8 cellular contexts compared by ENCODE assay signal in the genomic region with DNA sequence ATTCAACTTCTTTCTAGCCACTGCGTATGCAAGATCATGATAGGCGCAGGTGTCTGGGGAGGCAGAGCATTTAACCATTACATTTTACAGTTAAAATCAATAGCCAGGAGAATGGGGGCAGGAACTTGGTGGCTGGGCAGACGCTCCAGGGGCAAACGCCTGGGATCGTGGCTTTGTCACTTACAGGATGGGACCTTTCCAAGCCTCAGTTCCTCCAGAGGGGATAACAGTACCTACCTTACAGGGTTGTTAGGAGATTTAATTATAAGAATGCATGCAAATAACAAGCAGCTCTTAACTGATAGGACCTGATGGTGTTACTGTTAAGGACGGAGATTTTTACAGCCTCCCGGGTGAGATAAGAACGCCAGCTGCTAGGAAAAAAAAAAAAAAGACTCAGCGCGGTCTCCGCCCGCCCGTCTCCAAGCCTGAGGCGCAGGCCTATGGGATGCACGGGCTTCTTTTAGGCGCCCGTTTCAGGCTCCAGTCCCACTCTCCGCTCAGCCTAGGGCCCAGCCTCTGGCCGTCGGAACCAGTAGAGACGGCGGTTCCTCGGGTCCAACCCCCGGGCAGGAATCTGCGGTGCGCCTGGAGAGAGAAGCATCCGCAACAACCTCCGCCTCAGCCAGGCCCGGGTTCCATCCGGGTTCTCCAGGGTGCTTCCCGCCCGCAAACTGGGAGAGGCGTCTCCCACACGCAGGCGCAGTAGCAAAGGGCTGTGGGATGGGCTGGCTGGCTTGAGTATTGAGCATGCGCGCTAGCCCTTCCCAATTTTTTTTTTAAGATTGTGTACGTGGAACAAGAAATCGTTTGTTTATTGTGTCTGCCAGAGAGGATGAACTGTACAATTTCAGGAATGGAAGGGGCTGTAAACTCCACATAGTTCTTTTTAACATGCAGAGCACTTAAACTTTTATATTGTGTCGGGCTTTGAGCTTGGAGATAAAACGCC. TPM values are rescaled to one million over a fixed set of nuclear protein-coding genes. Genes with fewer than 3 reads are reported as not detected.
DNase-seq lines count a peak whose midpoint lies in the region; ATAC-seq, FAIRE-seq and TF ChIP-seq lines count a peak whose summit lies in the region.

A gene (minus strand): TSS at position 653 of the 952 bp plus-strand sequence. CDS start 4,564 bp downstream, outside the sequence.

- H3K4me3 ChIP-seq in A673 (ENCODE audit: low read depth, low read length, poor library complexity, severe bottlenecking) = peak within 1 kb of the TSS; percentile 67
- peak within 1 kb of the TSS; percentile 84 for H3K4me3 ChIP-seq in brain microvascular endothelial cell (ENCODE audit: low read depth, low read length)
- H3K4me3 ChIP-seq in iPS-18a (ENCODE audit: low read length) = peak within 1 kb of the TSS; percentile 93
- peak within 1 kb of the TSS; percentile 76 for H3K4me3 ChIP-seq in skeletal muscle cell (ENCODE audit: low read depth, low read length)

- TF ChIP-seq CTCF in A673 (conservative IDR thresholded peaks at IDR 0.05; ENCODE audit: low read depth, low read length) (no peak), brain microvascular endothelial cell (IDR thresholded peaks at IDR 0.05; ENCODE audit: low read depth, low read length, missing control alignments) (no peak)

- DNase-seq in A673 (ENCODE audit: low spot score) (peak; percentile 95), NCI-H2107 treated with DMSO at 0.1 percent for 48 hours (lab: John Stamatoyannopoulos, UW; ENCODE audit: unreplicated experiment) (peak; percentile 82), brain microvascular endothelial cell (peak; percentile 89), skeletal muscle cell (ENCODE audit: low read depth) (peak; percentile 84)

- intact Hi-C loops in A673 (cut with micrococcal nuclease; ENCODE audit: unreplicated experiment) = loop anchor here (10.0 kb wide), 1 partner anchor 1115 kb away; no protein-coding TSS in a partner anchor

- peak; percentile 84 for FAIRE-seq in TTC549 (lab: Jason Lieb, UNC)

- ATAC-seq in GM18867 (IDR thresholded peaks at IDR 0.05; ENCODE audit: unreplicated experiment) = peak; percentile 77
- ATAC-seq in HG03095 (IDR thresholded peaks at IDR 0.05; ENCODE audit: unreplicated experiment) = peak; percentile 81

- H3K4me1 ChIP-seq in A673 (ENCODE audit: insufficient read depth, low read length, poor library complexity, severe bottlenecking) = peaks cover 3% of the 10 kb centered on the region
- peaks cover 9% of the 10 kb centered on the region for H3K4me1 ChIP-seq in iPS-18a (ENCODE audit: control insufficient read depth, low read depth, low read length)

- CTCF ChIA-PET in A673 (lab: Charles Lee) = no interaction called here

- POLR2A ChIA-PET in A673 (lab: Charles Lee; ENCODE audit: low non-redundant PET) = interaction anchor here (0.7 kb wide), 1 partner anchor 10 kb away, joined by 4 read pairs; no protein-coding TSS in a partner anchor

- no TSS peak for BruUV-seq in A673 (replicated peaks; lab: Mats Ljungman, UMichigan)

- H3K27me3 ChIP-seq in A673 (replicated peaks; ENCODE audit: insufficient read depth, low read depth, low read length, poor library complexity) (no peaks in the 10 kb centered on the region), brain microvascular endothelial cell (replicated peaks) (no peaks in the 10 kb centered on the region), iPS-18a (ENCODE audit: control insufficient read depth, insufficient read depth, low read length) (no peaks in the 10 kb centered on the region)

- in situ Hi-C loops in brain microvascular endothelial cell (cut with HindIII; ENCODE audit: low pct_ligation_motif_present, low sequenced_read_pairs) = no loop called here

- H3K36me3 ChIP-seq in A673 (ENCODE audit: insufficient read depth, low read length, poor library complexity, severe bottlenecking) (peaks cover 10% of the 10 kb centered on the region), brain microvascular endothelial cell (replicated peaks) (peaks cover 12% of the 10 kb centered on the region), iPS-18a (ENCODE audit: control insufficient read depth, low read depth, low read length) (peaks cover 24% of the 10 kb centered on the region)

- H3K9ac ChIP-seq in iPS-18a (ENCODE audit: low read length) = peak within 1 kb of the TSS; percentile 95

- H3K9me3 ChIP-seq in A673 (ENCODE audit: low read depth, low read length, poor library complexity, severe bottlenecking) (no peaks in the 10 kb centered on the region), iPS-18a (ENCODE audit: control insufficient read depth, low read depth, low read length) (no peaks in the 10 kb centered on the region)

- peak within 1 kb of the TSS; percentile 93 for H3K27ac ChIP-seq in A673 (ENCODE audit: low read depth, low read length, poor library complexity, severe bottlenecking)
- peak within 1 kb of the TSS; percentile 92 for H3K27ac ChIP-seq in brain microvascular endothelial cell
- H3K27ac ChIP-seq in iPS-18a (ENCODE audit: low read length) = peak within 1 kb of the TSS; percentile 85

RNA-seq across cellular contexts. Expression of the gene that starts here (rescaled TPM):
- 6.3 TPM in 2 replicates for total RNA-seq in A673 (2021)

Comparison
In these comparisons a context has a peak if more than half of its experiments do, and no peak if none do; other contexts are left out.
1. Peak in every context shown above with its lines: DNase-seq, ATAC-seq, H3K4me3 ChIP-seq and H3K27ac ChIP-seq.